7 cellular contexts compared by ENCODE assay signal in the genomic region with DNA sequence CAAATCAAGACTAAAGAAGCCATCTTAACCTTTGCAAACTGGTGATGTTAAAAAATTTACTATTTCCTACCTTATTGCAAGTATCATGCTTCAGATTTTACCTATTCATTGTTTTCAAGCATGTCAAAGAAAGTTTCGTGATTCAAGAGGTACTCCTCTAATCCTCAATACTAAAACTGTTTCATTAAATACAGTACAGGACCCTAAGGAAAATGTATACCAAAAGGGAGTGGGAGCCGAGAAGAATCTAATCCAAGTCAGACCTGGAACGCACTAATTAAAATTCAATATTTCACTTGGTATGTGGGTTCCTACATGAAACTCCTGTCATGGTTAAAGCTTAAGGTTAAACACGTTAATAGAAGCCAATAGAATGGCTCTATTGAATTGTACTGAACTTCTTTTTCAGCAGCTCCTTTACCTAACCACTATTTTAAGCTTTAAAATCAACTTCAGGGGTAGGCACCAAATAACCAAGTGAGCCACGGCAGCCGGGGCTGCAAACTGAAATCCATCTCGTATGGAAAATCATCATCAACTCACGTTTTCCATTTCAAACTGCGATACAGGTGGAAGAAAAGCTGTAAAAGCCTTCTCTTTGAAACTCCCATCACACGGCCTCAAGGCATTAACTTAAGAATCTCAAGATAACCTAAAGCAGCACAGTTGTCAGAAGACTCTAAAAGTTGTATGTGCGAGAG.
DNase-seq lines count a peak whose midpoint lies in the region; ATAC-seq, FAIRE-seq and TF ChIP-seq lines count a peak whose summit lies in the region.

No MANE protein-coding gene starts in this region.

- no peak for TF ChIP-seq RAD21 in K562 (CRISPR knock-in tag; conservative IDR thresholded peaks at IDR 0.05 in 1 of 2, IDR thresholded peaks at IDR 0.05 in 1 of 2)

- peak overlapping the region; percentile 75 for H3K4me2 ChIP-seq in K562 (ENCODE audit: insufficient read depth, low read length)

- H4K20me1 ChIP-seq in K562 (replicated peaks; ENCODE audit: control insufficient read depth, insufficient read depth, low read length) = no peaks in the 10 kb centered on the region

- in situ Hi-C loops in K562 (cut with MboI) = no loop called here

- H3K27me3 ChIP-seq in K562 (ENCODE audit: control insufficient read depth in 2 of 2, insufficient read depth in 2 of 2, low read length in 2 of 2) (no peaks in the 10 kb centered on the region), suprapubic skin (no peaks in the 10 kb centered on the region)

- H3K79me2 ChIP-seq in K562 (ENCODE audit: control insufficient read depth, insufficient read depth, low read length) = peaks cover 34% of the 10 kb centered on the region

- no peak for TF ChIP-seq POLR2A in H54 (IDR thresholded peaks at IDR 0.05; ENCODE audit: low read depth, low read length)
- TF ChIP-seq POLR2A in K562 (conservative IDR thresholded peaks at IDR 0.05) = no peak
- no peak for TF ChIP-seq POLR2A in lower leg skin (IDR thresholded peaks at IDR 0.05)
- TF ChIP-seq POLR2A in suprapubic skin (IDR thresholded peaks at IDR 0.05) = no peak

- intact Hi-C loops in K562 (cut with micrococcal nuclease) = loop anchor here (5.0 kb wide), 3 partner anchors 41 to 179 kb away; no protein-coding TSS in a partner anchor
- intact Hi-C loops in lower leg skin (cut with DNase I; ENCODE audit: low total_unique reads) = loop anchor here (10.0 kb wide), 1 partner anchor 184 kb away; no protein-coding TSS in a partner anchor

- H3K36me3 ChIP-seq in K562 (ENCODE audit: control insufficient read depth, insufficient read depth, low read length) (peaks cover 8% of the 10 kb centered on the region; the same call in 2 of the 3 replicates), suprapubic skin (no peaks in the 10 kb centered on the region)

- H3K4me3 ChIP-seq in K562 = peak overlapping the region; percentile 60
- peak overlapping the region; percentile 82 for H3K4me3 ChIP-seq in lower leg skin (ENCODE audit: low read depth, poor library complexity, severe bottlenecking)
- H3K4me3 ChIP-seq in suprapubic skin = peak overlapping the region; percentile 92

- H3K4me1 ChIP-seq in K562 (replicated peaks in 1 of 2; ENCODE audit: control insufficient read depth in 2 of 2, insufficient read depth in 2 of 2, low read length in 2 of 2) = peaks cover 6 to 9% of the 10 kb centered on the region in 2 experiments; a peak in 4 of 5 replicates
- peaks cover 14% of the 10 kb centered on the region for H3K4me1 ChIP-seq in suprapubic skin

- WGBS in K562 (ENCODE audit: insufficient coverage, low coverage, missing lambda C conversion rate) = 2% methylated on average over 11 of the region's 11 CpGs
- WGBS in lower leg skin, 2 donors = 7 to 8% methylated on average over 11 of the region's 11 CpGs
- 10% methylated on average over 11 of the region's 11 CpGs for WGBS in suprapubic skin

- H2AFZ ChIP-seq in K562 (ENCODE audit: low read depth, low read length) = peak overlapping the region; percentile 88

- TF ChIP-seq CTCF in K562 (IDR thresholded peaks at IDR 0.05 in 2 of 3, conservative IDR thresholded peaks at IDR 0.05 in 1 of 3; ENCODE audit: insufficient read depth in 2 of 3, low read depth in 1 of 3, low read length in 3 of 3) (no peak), lower leg skin (IDR thresholded peaks at IDR 0.05) (no peak), suprapubic skin (IDR thresholded peaks at IDR 0.05) (no peak)

- CTCF ChIA-PET in K562 (lab: Yijun Ruan, JAX; ENCODE audit: low intra/inter-chr PET ratio) = no interaction called here

- no peak for DNase-seq in H54 (ENCODE audit: insufficient read length, low spot score)
- DNase-seq in OCI-M1 (lab: John Stamatoyannopoulos, UW) = peak; percentile 71
- peak in 1 of 4 experiments; percentile 45 for DNase-seq in K562 (ENCODE audit: extremely low read depth in 1 of 4, low spot score in 3 of 4)
- DNase-seq in lower leg skin (ENCODE audit: low spot score in 2 of 2) = no peak
- DNase-seq in suprapubic skin (ENCODE audit: low spot score in 2 of 2) = no peak
- no peak for DNase-seq in AG08396 (ENCODE audit: low spot score)
- no peak for DNase-seq in urothelium cell line (ENCODE audit: low spot score)

- peak; percentile 6 for FAIRE-seq in H54 (lab: Jason Lieb, UNC)
- peak; percentile 69 for FAIRE-seq in K562 (lab: Jason Lieb, UNC)
- no peak for FAIRE-seq in urothelium cell line (lab: Jason Lieb, UNC)

- BruUV-seq in K562 (replicated peaks; lab: Mats Ljungman, UMichigan) = no TSS peak

- no peaks in the 10 kb centered on the region for H3K9me1 ChIP-seq in K562 (ENCODE audit: control insufficient read depth, insufficient read depth, low read length)

- H3K27ac ChIP-seq in K562 (ENCODE audit: extremely low read depth, low read depth, low read length) = peak overlapping the region; percentile 95
- peak overlapping the region; percentile 92 for H3K27ac ChIP-seq in suprapubic skin

- TF ChIP-seq EP300 in K562 (IDR thresholded peaks at IDR 0.05; ENCODE audit: low read length) = no peak
- TF ChIP-seq EP300 in suprapubic skin (IDR thresholded peaks at IDR 0.05) = no peak

- POLR2A ChIA-PET in K562 (lab: Yijun Ruan, JAX) = interaction anchor here (0.6 to 1.1 kb wide), 3 partner anchors 11 to 118 kb away, joined by 3 read pairs; no protein-coding TSS in a partner anchor

- H3K9me3 ChIP-seq in K562 (replicated peaks; ENCODE audit: control insufficient read depth, insufficient read depth, low read depth, low read length) (peaks cover 9% of the 10 kb centered on the region), suprapubic skin (no peaks in the 10 kb centered on the region)

- peak overlapping the region; percentile 95 to 98; a peak in 3 of 4 replicates for H3K9ac ChIP-seq in K562 (ENCODE audit: insufficient read depth in 1 of 2, low read depth in 2 of 2, low read length in 2 of 2)

- ATAC-seq in K562 = no peak

TF ChIP-seq in K562, 482 proteins besides CTCF, POLR2A, EP300 and RAD21 (continues in another document):
- no peak for TF ChIP-seq RCOR1 (IDR thresholded peaks at IDR 0.05; ENCODE audit: borderline replicate concordance in 1 of 2, low read depth in 2 of 2, low read length in 2 of 2)
- TF ChIP-seq TAF15 (IDR thresholded peaks at IDR 0.05; ENCODE audit: low read depth, low read length) = no peak
- TF ChIP-seq ZNF699 (CRISPR knock-in tag; IDR thresholded peaks at IDR 0.05; ENCODE audit: insufficient replicate concordance) = no peak
- no peak for TF ChIP-seq ZNF253 (CRISPR knock-in tag; conservative IDR thresholded peaks at IDR 0.05)
- no peak for TF ChIP-seq NUFIP1 (IDR thresholded peaks at IDR 0.05; ENCODE audit: partially characterized antibody)
- no peak for TF ChIP-seq ATF7 (IDR thresholded peaks at IDR 0.05)
- no peak for TF ChIP-seq RBFOX2 (IDR thresholded peaks at IDR 0.05; ENCODE audit: low read depth, low read length)
- no peak for TF ChIP-seq ZNF551 (CRISPR knock-in tag; IDR thresholded peaks at IDR 0.05)
- TF ChIP-seq NFATC3 (IDR thresholded peaks at IDR 0.05) = no peak
- 0 out of 2 replicates have a peak, but pooled peaks have one; percentile 33 for TF ChIP-seq AFF4 (CRISPR knock-in tag; IDR thresholded peaks at IDR 0.05)
- TF ChIP-seq EP400 (IDR thresholded peaks at IDR 0.05) = no peak
